In genomic region chr10:71713135-71714040, GRCh38 we compare ENCODE assay signal across 1 cellular context.
TF ChIP-seq lines count a peak whose summit lies in the region.

No MANE protein-coding gene starts in this region.

TF ChIP-seq in H1, 55 proteins besides CTCF, POLR2A, EP300 and RAD21:
- TF ChIP-seq SIX5 (IDR thresholded peaks at IDR 0.05; ENCODE audit: low read depth, low read length) (no peak), JUND (IDR thresholded peaks at IDR 0.05; ENCODE audit: low read length) (no peak), ATF3 (IDR thresholded peaks at IDR 0.05; ENCODE audit: insufficient read depth, low read depth, low read length) (no peak), CHD7 (IDR thresholded peaks at IDR 0.05; ENCODE audit: insufficient replicate concordance, low read length) (no peak), NRF1 (IDR thresholded peaks at IDR 0.05; ENCODE audit: low read depth, low read length) (no peak), ATF2 (IDR thresholded peaks at IDR 0.05; ENCODE audit: low read length) (no peak), ASH2L (IDR thresholded peaks at IDR 0.05; ENCODE audit: low read length) (no peak), SP1 (IDR thresholded peaks at IDR 0.05; ENCODE audit: low read depth, low read length) (no peak), CHD1 (IDR thresholded peaks at IDR 0.05; ENCODE audit: low read depth, low read length) (no peak)
TF ChIP-seq in H1: peak in this region for 0.
